Comparison of ENCODE assay signal across 20 cellular contexts in genomic region chr1:66172272-66172671, GRCh38.
A peak's percentile ranks its signal among the peaks of the same experiment; 100 is the strongest.
DNase-seq lines count a peak whose midpoint lies in the region; ATAC-seq, FAIRE-seq and TF ChIP-seq lines count a peak whose summit lies in the region.
"Had no signal": no experiment of that assay in that cellular context is flagged by ENCODE, and none has a peak within 500 bp of the region (broad histone marks: within the 10 kb centered on the region; RNA-seq: fewer than 3 reads in every experiment).

No MANE protein-coding gene starts in this region.

- H3K9ac ChIP-seq in kidney (ENCODE audit: low read length in 2 of 2): no peak overlapping the region
- H3K9ac ChIP-seq: BLaER1 had no signal

- intact Hi-C loops in kidney (cut with DNase I): no loop called here

- no peak for TF ChIP-seq CTCF in kidney (IDR thresholded peaks at IDR 0.05; ENCODE audit: borderline replicate concordance, extremely low read depth, insufficient read depth)

- H3K27ac ChIP-seq in substantia nigra (ENCODE audit: low read depth, low read length, poor library complexity, severe bottlenecking) (peak overlapping the region; percentile 49), kidney (ENCODE audit: low read depth in 2 of 2, low read length in 2 of 2) (no peak overlapping the region)
- H3K27ac ChIP-seq: BLaER1, C4-2B had no signal

- no peaks in the 10 kb centered on the region for H3K4me1 ChIP-seq in kidney (ENCODE audit: control insufficient read depth in 1 of 2, insufficient read depth in 1 of 2, low read depth in 1 of 2, low read length in 2 of 2)
- H3K4me1 ChIP-seq: BLaER1, Caco-2 had no signal

- no peak for ATAC-seq in HG03378 (IDR thresholded peaks at IDR 0.05; ENCODE audit: unreplicated experiment)
- ATAC-seq: CD8-positive, alpha-beta T cell; GM23338; HCT116 had no signal

- FAIRE-seq in frontal cortex (lab: Jason Lieb, UNC) (peak; percentile 93), kidney (lab: Jason Lieb, UNC) (no peak)
- FAIRE-seq: GM12891, GM18507 had no signal

- no peaks in the 10 kb centered on the region for H3K9me3 ChIP-seq in kidney (ENCODE audit: control insufficient read depth in 1 of 2, low read length in 2 of 2)
- H3K9me3 ChIP-seq: BLaER1, Caco-2 had no signal

- DNase-seq in frontal cortex (ENCODE audit: low spot score in 2 of 2) (no peak), medulla oblongata (ENCODE audit: extremely low spot score) (peak; percentile 46), substantia nigra (lab: John Stamatoyannopoulos, UW) (no peak), kidney (no peak), GDM1 (lab: John Stamatoyannopoulos, UW) (no peak)
- DNase-seq: Caco-2; CD4-positive, CD25-positive, alpha-beta regulatory T cell; CD8-positive, alpha-beta T cell; DMS153; DMS79; EL; GF-D8; H9 had no signal

- no peaks in the 10 kb centered on the region for H3K36me3 ChIP-seq in kidney (ENCODE audit: control insufficient read depth in 1 of 2, insufficient read depth in 2 of 2, low read length in 2 of 2)
- H3K36me3 ChIP-seq: BLaER1 had no signal

- H3K4me3 ChIP-seq in kidney (ENCODE audit: low read length in 2 of 2): no peak overlapping the region
- H3K4me3 ChIP-seq: BLaER1, GM23338 had no signal
